Comparison of ENCODE assay signal across 9 cellular contexts in genomic region chr12:54357802-54358619, GRCh38. TPM values are rescaled to one million over a fixed set of nuclear protein-coding genes. Genes with fewer than 3 reads are reported as not detected.
DNase-seq lines count a peak whose midpoint lies in the region; ATAC-seq and TF ChIP-seq lines count a peak whose summit lies in the region.
"Had no signal": no experiment of that assay in that cellular context is flagged by ENCODE, and none has a peak within 500 bp of the region (broad histone marks: within the 10 kb centered on the region; RNA-seq: fewer than 3 reads in every experiment).

No MANE protein-coding gene starts in this region.

- TF ChIP-seq CTCF in GM23338 (conservative IDR thresholded peaks at IDR 0.05; ENCODE audit: low read depth in 2 of 2) (0 out of 4 replicates have a peak, but pooled peaks of 1 of the 2 experiments have one; percentile 16), brain microvascular endothelial cell (IDR thresholded peaks at IDR 0.05; ENCODE audit: low read depth, low read length, missing control alignments) (no peak)

- H3K4me3 ChIP-seq in BLaER1 treated with 17β-estradiol and CSF1 and Interleukin-3, amounts not matched to agents 10 nM and 100 nM: peak overlapping the region; percentile 62 to 99 (median 76)
- H3K4me3 ChIP-seq in GM23338: peak overlapping the region; percentile 75
- H3K4me3 ChIP-seq in brain microvascular endothelial cell (ENCODE audit: low read depth, low read length): peak overlapping the region; percentile 70

- H3K27me3 ChIP-seq in BLaER1 treated with 17β-estradiol and CSF1 and Interleukin-3, amounts not matched to agents 10 nM and 100 nM: no peaks in the 10 kb centered on the region
- H3K27me3 ChIP-seq in GM23338 (ENCODE audit: insufficient read depth) (no peaks in the 10 kb centered on the region), brain microvascular endothelial cell (replicated peaks) (no peaks in the 10 kb centered on the region)

- no peaks in the 10 kb centered on the region for H3K9me2 ChIP-seq in GM23338 (ENCODE audit: insufficient read depth)

- H3K27me3 Mint-ChIP-seq in GM23338 (ENCODE audit: insufficient read depth, low read depth, poor library complexity): peaks cover 25% of the 10 kb centered on the region

- H2AFZ ChIP-seq in GM23338: peak overlapping the region; percentile 16; the same call in 1 of the 2 replicates

- H3K9ac ChIP-seq in BLaER1 treated with 17β-estradiol and CSF1 and Interleukin-3, amounts not matched to agents 10 nM and 100 nM: peak overlapping the region; percentile 84 to 92 (median 88)

- peak overlapping the region; percentile 85 to 100 (median 97) for H3K4me2 ChIP-seq in BLaER1 treated with 17β-estradiol and CSF1 and Interleukin-3, amounts not matched to agents 10 nM and 100 nM
- peak overlapping the region; percentile 95 for H3K4me2 ChIP-seq in GM23338

- no peaks in the 10 kb centered on the region; the same call in 1 of the 2 replicates for H3K79me2 ChIP-seq in GM23338 (replicated peaks; ENCODE audit: insufficient read depth)

- H3K27ac ChIP-seq in BLaER1 treated with 17β-estradiol and CSF1 and Interleukin-3, amounts not matched to agents 10 nM and 100 nM: peak overlapping the region; percentile 77 to 96 (median 92); a peak in 21 of 22 replicates
- peak overlapping the region; percentile 82 for H3K27ac ChIP-seq in GM23338 (ENCODE audit: low read depth)
- peak overlapping the region; percentile 95 for H3K27ac ChIP-seq in brain microvascular endothelial cell

- H3K27ac Mint-ChIP-seq in GM23338: no peak overlapping the region

- H3F3A ChIP-seq in GM23338 (replicated peaks; ENCODE audit: low read depth): peaks cover 11% of the 10 kb centered on the region

- H3K9me3 Mint-ChIP-seq in GM23338: no peaks in the 10 kb centered on the region; the same call in 2 of the 3 replicates

- H3K9me3 ChIP-seq in BLaER1 treated with 17β-estradiol and CSF1 and Interleukin-3, amounts not matched to agents 10 nM and 100 nM (replicated peaks in 1 of 11): peaks cover 0 to 9% (median 0%) of the 10 kb centered on the region in 11 experiments; a peak in 7 of 22 replicates

- DNase-seq in GM23338 (ENCODE audit: low spot score) (no peak), OCI-M1 (lab: John Stamatoyannopoulos, UW) (peak; percentile 69), brain microvascular endothelial cell (no peak), medulla oblongata (ENCODE audit: extremely low spot score) (peak; percentile 59), NK-92 (lab: John Stamatoyannopoulos, UW; ENCODE audit: unreplicated experiment) (no peak)

- in situ Hi-C loops in brain microvascular endothelial cell (cut with HindIII; ENCODE audit: low pct_ligation_motif_present, low sequenced_read_pairs): no loop called here

- H3K4me1 ChIP-seq in BLaER1 treated with 17β-estradiol and CSF1 and Interleukin-3, amounts not matched to agents 10 nM and 100 nM: peaks cover 39 to 79% (median 63%) of the 10 kb centered on the region in 10 experiments
- H3K4me1 ChIP-seq in GM23338 (ENCODE audit: insufficient read depth): peaks cover 59% of the 10 kb centered on the region

- H3K4me3 Mint-ChIP-seq in GM23338: no peak overlapping the region

- H3K4me1 Mint-ChIP-seq in GM23338: peaks cover 16% of the 10 kb centered on the region

- peak; percentile 4 for ATAC-seq in GM23338
- no peak for ATAC-seq in GM21367 (IDR thresholded peaks at IDR 0.05; ENCODE audit: unreplicated experiment)
- ATAC-seq in GM18861 (IDR thresholded peaks at IDR 0.05; ENCODE audit: unreplicated experiment): no peak

- peaks cover 0 to 46% (median 18%) of the 10 kb centered on the region in 11 experiments; a peak in 20 of 22 replicates for H3K36me3 ChIP-seq in BLaER1 treated with 17β-estradiol and CSF1 and Interleukin-3, amounts not matched to agents 10 nM and 100 nM
- no peaks in the 10 kb centered on the region for H3K36me3 ChIP-seq in GM23338 (ENCODE audit: insufficient read depth)
- H3K36me3 ChIP-seq in brain microvascular endothelial cell (replicated peaks): no peaks in the 10 kb centered on the region

- peaks cover 0 to 59% (median 16%) of the 10 kb centered on the region in 11 experiments; a peak in 13 of 22 replicates for H4K20me1 ChIP-seq in BLaER1 treated with 17β-estradiol and CSF1 and Interleukin-3, amounts not matched to agents 10 nM and 100 nM
- H4K20me1 ChIP-seq in GM23338 (replicated peaks; ENCODE audit: insufficient read depth): no peaks in the 10 kb centered on the region

- no peaks in the 10 kb centered on the region; the same call in 2 of the 3 replicates for H3K36me3 Mint-ChIP-seq in GM23338 (ENCODE audit: low read depth)

TF ChIP-seq in GM23338, 12 proteins besides CTCF, POLR2A, EP300 and RAD21:
- TF ChIP-seq EZH2phosphoT487 (IDR thresholded peaks at IDR 0.05; ENCODE audit: unreplicated experiment): no peak
- 0 out of 2 replicates have a peak, but pooled peaks have one; percentile 6 for TF ChIP-seq CREB1 (CRISPR knock-in tag; IDR thresholded peaks at IDR 0.05; ENCODE audit: low read depth)

RNA-seq across cellular contexts. Expression of gene GPR84, which starts 6.3 kb away (rescaled TPM):
- not detected in 2 replicates for total RNA-seq in GM23338 (2014; rRNA removed; shearing (Covaris generic))
- polyA plus RNA-seq in GM23338 (2016; fragmentation: Nextera tagmentation; extraction: Ambion mirVana): not detected in 2 replicates
- total RNA-seq: pulmonary artery endothelial cell had no signal

RNA-seq across cellular contexts. Expression of gene ZNF385A, which starts 26.5 kb away (rescaled TPM):
- 10.9 and 22.3 TPM in 2 replicates for total RNA-seq in GM23338 (2014; rRNA removed; shearing (Covaris generic))
- 19.6 and 21.7 TPM in 2 replicates for polyA plus RNA-seq in GM23338 (2016; fragmentation: Nextera tagmentation; extraction: Ambion mirVana)

RNA-seq across cellular contexts. Expression of gene COPZ1, which starts 33.1 kb away (rescaled TPM):
- 72.5 and 91.2 TPM in 2 replicates for total RNA-seq in GM23338 (2014; rRNA removed; shearing (Covaris generic))
- 72.7 and 79.9 TPM in 2 replicates for polyA plus RNA-seq in GM23338 (2016; fragmentation: Nextera tagmentation; extraction: Ambion mirVana)

RNA-seq across cellular contexts. Expression of gene NFE2, which starts 57.2 kb away (rescaled TPM):
- 0.27 and 1.3 TPM in 2 replicates for total RNA-seq in GM23338 (2014; rRNA removed; shearing (Covaris generic))
- 1.8 and 3.0 TPM in 2 replicates for polyA plus RNA-seq in GM23338 (2016; fragmentation: Nextera tagmentation; extraction: Ambion mirVana)
- total RNA-seq: pulmonary artery endothelial cell had no signal

Comparison
In these comparisons a context has a peak if more than half of its experiments do, and no peak if none do; other contexts are left out.
1. DNase-seq: peak in OCI-M1 (single experiment) and medulla oblongata (single experiment); none in GM23338 (single experiment), brain microvascular endothelial cell (single experiment) and NK-92 (single experiment).
2. Peak in every context shown above with its lines, with median percentiles within 50 percentile points of each other: H3K27ac ChIP-seq and H3K4me3 ChIP-seq.